ENCODE assay signal across 20 cellular contexts in genomic region chr10:919481-919880, GRCh38. TPM values are rescaled to one million over a fixed set of nuclear protein-coding genes. Genes with fewer than 3 reads are reported as not detected.
DNase-seq lines count a peak whose midpoint lies in the region; ATAC-seq and TF ChIP-seq lines count a peak whose summit lies in the region.
"Had no signal": no experiment of that assay in that cellular context is flagged by ENCODE, and none has a peak within 500 bp of the region (broad histone marks: within the 10 kb centered on the region; RNA-seq: fewer than 3 reads in every experiment).

No MANE protein-coding gene starts in this region.

- intact Hi-C loops in Right ventricle myocardium superior (cut with DNase I): no loop called here
- intact Hi-C loops in heart right ventricle (cut with DNase I): no loop called here

- H2AFZ ChIP-seq in GM23338 (no peak overlapping the region), osteoblast (ENCODE audit: low read length) (no peak overlapping the region)

- H3K36me3 Mint-ChIP-seq in GM23338 (ENCODE audit: low read depth) (peaks cover 19% of the 10 kb centered on the region; the same call in 2 of the 3 replicates), immature natural killer cell (peaks cover 0 to under 1% (median 0%) of the 10 kb centered on the region in 3 donors)

- H3K4me3 Mint-ChIP-seq in GM23338 (no peak overlapping the region), immature natural killer cell (peak overlapping the region in 1 of 5 donors; percentile 54)
- H3K4me3 Mint-ChIP-seq: B cell; CD8-positive, alpha-beta T cell; HFFc6 had no signal

- ATAC-seq in Right ventricle myocardium superior (ENCODE audit: poor library complexity): peak; percentile 30
- ATAC-seq in heart right ventricle: no peak
- ATAC-seq in GM23338: no peak
- ATAC-seq: CD8-positive, alpha-beta T cell; HCT116 had no signal

- H3K27ac Mint-ChIP-seq in GM23338: no peak overlapping the region
- peak overlapping the region in 5 of 6 donors; percentile 9 to 84 (median 49) for H3K27ac Mint-ChIP-seq in immature natural killer cell
- H3K27ac Mint-ChIP-seq: B cell; CD8-positive, alpha-beta T cell; HFFc6 had no signal

- TF ChIP-seq CTCF in heart right ventricle (IDR thresholded peaks at IDR 0.05) (no peak), GM23338 (conservative IDR thresholded peaks at IDR 0.05; ENCODE audit: low read depth in 2 of 2) (no peak), osteoblast (IDR thresholded peaks at IDR 0.05; ENCODE audit: extremely low read depth, low read depth, low read length) (no peak)

- no peaks in the 10 kb centered on the region for H3K9me3 Mint-ChIP-seq in GM23338
- no peaks in the 10 kb centered on the region for H3K9me3 Mint-ChIP-seq in immature natural killer cell
- H3K9me3 Mint-ChIP-seq: CD8-positive, alpha-beta T cell; HFFc6 had no signal

- H3K9me3 ChIP-seq in heart right ventricle (no peaks in the 10 kb centered on the region), osteoblast (ENCODE audit: low read depth, low read length) (no peaks in the 10 kb centered on the region)

- peaks cover 0 to 48% (median 27%) of the 10 kb centered on the region in 9 donors for H3K4me1 ChIP-seq in heart right ventricle
- H3K4me1 ChIP-seq in GM23338 (ENCODE audit: insufficient read depth): no peaks in the 10 kb centered on the region; the same call in 1 of the 2 replicates
- peaks cover 21% of the 10 kb centered on the region for H3K4me1 ChIP-seq in osteoblast (ENCODE audit: insufficient read depth, low read length)

- no peak overlapping the region for H3K4me2 ChIP-seq in GM23338
- no peak overlapping the region for H3K4me2 ChIP-seq in osteoblast (ENCODE audit: insufficient read depth, low read length)
- H3K4me2 ChIP-seq: BLaER1 treated with 17β-estradiol and CSF1 and Interleukin-3, amounts not matched to agents 10 nM and 100 nM had no signal

- peaks cover 5% of the 10 kb centered on the region for H3K4me1 Mint-ChIP-seq in GM23338
- H3K4me1 Mint-ChIP-seq in immature natural killer cell: peaks cover 30 to 60% of the 10 kb centered on the region in 2 donors

- 66 to 71% methylated on average over 3 of the region's 3 CpGs for WGBS in heart right ventricle, 2 donors

- H3K27ac ChIP-seq in heart right ventricle (no peak overlapping the region), GM23338 (ENCODE audit: low read depth) (peak overlapping the region; percentile 18; the same call in 1 of the 2 replicates), osteoblast (ENCODE audit: low read depth, low read length) (peak overlapping the region; percentile 25)
- H3K27ac ChIP-seq: BLaER1 treated with 17β-estradiol and CSF1 and Interleukin-3, amounts not matched to agents 10 nM and 100 nM; HL-60 had no signal

- H3K9me2 ChIP-seq in GM23338 (ENCODE audit: insufficient read depth): no peaks in the 10 kb centered on the region

- H4K20me1 ChIP-seq in GM23338 (replicated peaks; ENCODE audit: insufficient read depth) (peaks cover 70% of the 10 kb centered on the region), osteoblast (ENCODE audit: insufficient read depth, low read length) (peaks cover 60% of the 10 kb centered on the region)

- H3F3A ChIP-seq in GM23338 (replicated peaks; ENCODE audit: low read depth): no peaks in the 10 kb centered on the region

- no peaks in the 10 kb centered on the region for H3K27me3 ChIP-seq in heart right ventricle
- H3K27me3 ChIP-seq in GM23338 (ENCODE audit: insufficient read depth): no peaks in the 10 kb centered on the region
- H3K27me3 ChIP-seq in osteoblast (ENCODE audit: insufficient read depth, low read length): no peaks in the 10 kb centered on the region
- H3K27me3 ChIP-seq: BLaER1 treated with 17β-estradiol and CSF1 and Interleukin-3, amounts not matched to agents 10 nM and 100 nM had no signal

- peaks cover 0 to 10% (median 0%) of the 10 kb centered on the region in 9 donors for H3K36me3 ChIP-seq in heart right ventricle
- no peaks in the 10 kb centered on the region for H3K36me3 ChIP-seq in GM23338 (ENCODE audit: insufficient read depth)
- H3K36me3 ChIP-seq in osteoblast (ENCODE audit: insufficient read depth, low read length): peaks cover 3% of the 10 kb centered on the region

- H3K27me3 Mint-ChIP-seq in GM23338 (ENCODE audit: insufficient read depth, low read depth, poor library complexity) (peaks cover 1% of the 10 kb centered on the region), immature natural killer cell (ENCODE audit: low read depth in 3 of 3) (peaks cover 0 to 2% (median 0%) of the 10 kb centered on the region in 3 donors)
- H3K27me3 Mint-ChIP-seq: B cell had no signal

- peaks cover 100% of the 10 kb centered on the region for H3K79me2 ChIP-seq in GM23338 (replicated peaks; ENCODE audit: insufficient read depth)
- H3K79me2 ChIP-seq in osteoblast (ENCODE audit: insufficient read depth, low read length): peaks cover 92% of the 10 kb centered on the region

- H3K4me3 ChIP-seq in heart right ventricle (no peak overlapping the region), GM23338 (no peak overlapping the region), osteoblast (ENCODE audit: insufficient read depth, low read length) (no peak overlapping the region)
- H3K4me3 ChIP-seq: BLaER1 treated with 17β-estradiol and CSF1 and Interleukin-3, amounts not matched to agents 10 nM and 100 nM had no signal

- DNase-seq in Right ventricle myocardium superior (no peak), heart right ventricle (no peak), GM23338 (ENCODE audit: low spot score) (no peak), immature natural killer cell (no peak), osteoblast (ENCODE audit: insufficient read length, low spot score, missing footprints) (no peak), NCI-H2196 (lab: John Stamatoyannopoulos, UW; ENCODE audit: unreplicated experiment) (no peak)
- DNase-seq in activated CD8-positive, alpha-beta memory T cell treated with anti-CD3 and anti-CD28 coated beads, Interleukin-2, amount 50 U/mL, for 4 hours: no peak
- DNase-seq in stimulated activated CD4-positive, alpha-beta T cell treated with anti-CD3 and anti-CD28 coated beads, Interleukin-4, amount 100 ng/mL, for 4 hours: no peak
- DNase-seq: 8988T; Calu3; CD8-positive, alpha-beta T cell; DMS79 treated with DMSO at 0.1 percent for 48 hours; GF-D8; GOT3; H7; HFFc6 had no signal

TF ChIP-seq in GM23338, 12 proteins besides CTCF, POLR2A, EP300 and RAD21:
- TF ChIP-seq ZNF114 (CRISPR knock-in tag; IDR thresholded peaks at IDR 0.05) (no peak), REST (IDR thresholded peaks at IDR 0.05; ENCODE audit: unreplicated experiment) (no peak), STAT1 (IDR thresholded peaks at IDR 0.05; ENCODE audit: unreplicated experiment) (no peak), EZH2phosphoT487 (IDR thresholded peaks at IDR 0.05; ENCODE audit: unreplicated experiment) (no peak)
TF ChIP-seq in GM23338: peak in this region for 0.

RNA-seq across cellular contexts. Expression of gene LARP4B, which starts 12.0 kb away (rescaled TPM):
- 59.9 TPM for total RNA-seq in Right ventricle myocardium superior
- 10 to 100 TPM; 58.7 to 82.6 (median 65.8) TPM for total RNA-seq in heart right ventricle
- 10 to 100 TPM; 10.6 to 39.1 TPM for polyA plus RNA-seq in heart right ventricle
- total RNA-seq in GM23338 (2014; rRNA removed; shearing (Covaris generic)): 52.3 and 59.6 TPM in 2 replicates
- polyA plus RNA-seq in GM23338 (2016; fragmentation: Nextera tagmentation; extraction: Ambion mirVana): 14.6 and 18.3 TPM in 2 replicates
- 10 to 100 TPM in 2 of 3 donors, 1 to 10 TPM in 1; 4.7 to 35.8 (median 13.3) TPM for polyA plus RNA-seq in immature natural killer cell
- total RNA-seq in osteoblast: 44.5 and 46.0 TPM in 2 replicates

Comparison
In these comparisons a context has a peak if more than half of its experiments do, and no peak if none do; other contexts are left out.
1. H3K27ac ChIP-seq: peak in GM23338 (single experiment) and osteoblast (single experiment); none in heart right ventricle (0 of 10).